Comparison of ENCODE assay signal across 37 cellular contexts in genomic region chr3:107247116-107247515, GRCh38.
DNase-seq lines count a peak whose midpoint lies in the region; ATAC-seq, FAIRE-seq and TF ChIP-seq lines count a peak whose summit lies in the region.
"Had no signal": no experiment of that assay in that cellular context is flagged by ENCODE, and none has a peak within 500 bp of the region (broad histone marks: within the 10 kb centered on the region; RNA-seq: fewer than 3 reads in every experiment).

No MANE protein-coding gene starts in this region.

- BruUV-seq in HepG2 (replicated peaks; lab: Mats Ljungman, UMichigan) (no TSS peak), K562 (replicated peaks; lab: Mats Ljungman, UMichigan) (no TSS peak)

- peaks cover 14% of the 10 kb centered on the region for H3K36me3 Mint-ChIP-seq in astrocyte (ENCODE audit: low read depth, unreplicated experiment)
- H3K36me3 Mint-ChIP-seq: CD14-positive monocyte; CD4-positive, alpha-beta memory T cell; CD4-positive, CD25-positive, alpha-beta regulatory T cell; CD8-positive, alpha-beta T cell had no signal

- no peaks in the 10 kb centered on the region for H3K36me3 ChIP-seq in HepG2 (replicated peaks in 1 of 2; ENCODE audit: control insufficient read depth in 1 of 2, insufficient read depth in 2 of 2, low read length in 2 of 2)
- H3K36me3 ChIP-seq in right lobe of liver: no peaks in the 10 kb centered on the region
- peaks cover 0 to 43% of the 10 kb centered on the region in 2 experiments; a peak in 1 of 3 replicates for H3K36me3 ChIP-seq in HEK293 (ENCODE audit: control insufficient read depth in 2 of 2, insufficient read depth in 1 of 2, low read length in 2 of 2)
- H3K36me3 ChIP-seq in astrocyte (ENCODE audit: insufficient read depth, low read length): peaks cover 14% of the 10 kb centered on the region
- no peaks in the 10 kb centered on the region for H3K36me3 ChIP-seq in K562 (ENCODE audit: control insufficient read depth, insufficient read depth, low read length)
- H3K36me3 ChIP-seq: BE2C had no signal

- POLR2A ChIA-PET in HepG2 (lab: Yijun Ruan, JAX) (no interaction called here), HEK293 (lab: Yijun Ruan, JAX) (no interaction called here), K562 (lab: Yijun Ruan, JAX) (no interaction called here)

- no peak overlapping the region for H3K4me2 ChIP-seq in HepG2 (ENCODE audit: low read depth, low read length)
- no peak overlapping the region for H3K4me2 ChIP-seq in astrocyte (ENCODE audit: low read length)
- no peak overlapping the region for H3K4me2 ChIP-seq in K562 (ENCODE audit: insufficient read depth, low read length)
- H3K4me2 ChIP-seq: A549; BLaER1; BLaER1 treated with 17β-estradiol and CSF1 and Interleukin-3, amounts not matched to agents 10 nM and 100 nM had no signal

- H3K79me2 ChIP-seq in HepG2 (ENCODE audit: insufficient read depth, low read length) (no peaks in the 10 kb centered on the region), astrocyte (ENCODE audit: insufficient read depth, low read length) (peaks cover 20% of the 10 kb centered on the region), K562 (ENCODE audit: control insufficient read depth, insufficient read depth, low read length) (no peaks in the 10 kb centered on the region)

- no peaks in the 10 kb centered on the region for H3K9me1 ChIP-seq in K562 (ENCODE audit: control insufficient read depth, insufficient read depth, low read length)

- no peak overlapping the region for H2AFZ ChIP-seq in HepG2 (ENCODE audit: low read length)
- no peak overlapping the region for H2AFZ ChIP-seq in astrocyte (ENCODE audit: low read depth, low read length)
- H2AFZ ChIP-seq in K562 (ENCODE audit: low read depth, low read length): no peak overlapping the region

- in situ Hi-C loops in HepG2 (cut with HindIII; ENCODE audit: extremely low pct_ligation_motif_present, low pct_unique_long_range_greater_than_20kb): loop anchor here (25.0 kb wide), 2 partner anchors 290 to 590 kb away; no protein-coding TSS in a partner anchor
- in situ Hi-C loops in K562 (cut with MboI): no loop called here

- no peak overlapping the region for H3K27ac ChIP-seq in HepG2 (ENCODE audit: extremely low read length, insufficient read depth, low read length)
- no peak overlapping the region for H3K27ac ChIP-seq in right lobe of liver
- no peak overlapping the region for H3K27ac ChIP-seq in HEK293 (ENCODE audit: extremely low read depth, low read depth, low read length)
- no peak overlapping the region for H3K27ac ChIP-seq in astrocyte (ENCODE audit: low read depth, low read length)
- no peak overlapping the region for H3K27ac ChIP-seq in K562 (ENCODE audit: extremely low read depth, low read depth, low read length)
- H3K27ac ChIP-seq: 22Rv1; A549; BLaER1; BLaER1 treated with 17β-estradiol and CSF1 and Interleukin-3, amounts not matched to agents 10 nM and 100 nM; C4-2B had no signal

- no peaks in the 10 kb centered on the region for H3K27me3 Mint-ChIP-seq in astrocyte (ENCODE audit: low read depth, unreplicated experiment)
- H3K27me3 Mint-ChIP-seq: B cell; CD4-positive, alpha-beta memory T cell; CD4-positive, alpha-beta T cell; CD8-positive, alpha-beta memory T cell had no signal

- no peak for ATAC-seq in HepG2
- no peak for ATAC-seq in right lobe of liver
- ATAC-seq in K562: no peak
- ATAC-seq in GM19035 (IDR thresholded peaks at IDR 0.05; ENCODE audit: unreplicated experiment): no peak
- ATAC-seq: A549; CD8-positive, alpha-beta T cell had no signal

- H3K9ac ChIP-seq in HepG2 (ENCODE audit: insufficient read depth, low read depth, low read length) (no peak overlapping the region), astrocyte (ENCODE audit: low read length) (no peak overlapping the region), K562 (ENCODE audit: insufficient read depth in 1 of 2, low read depth in 2 of 2, low read length in 2 of 2) (no peak overlapping the region)
- H3K9ac ChIP-seq: BLaER1; BLaER1 treated with 17β-estradiol and CSF1 and Interleukin-3, amounts not matched to agents 10 nM and 100 nM had no signal

- TF ChIP-seq CTCF in HepG2 (CRISPR knock-in tag; IDR thresholded peaks at IDR 0.05): no peak
- no peak for TF ChIP-seq CTCF in right lobe of liver (IDR thresholded peaks at IDR 0.05)
- no peak for TF ChIP-seq CTCF in HEK293 (tag by site-specific recombination; IDR thresholded peaks at IDR 0.05)
- TF ChIP-seq CTCF in astrocyte (IDR thresholded peaks at IDR 0.05; ENCODE audit: insufficient read depth, low read depth, low read length): no peak
- TF ChIP-seq CTCF in K562 (IDR thresholded peaks at IDR 0.05 in 2 of 3, conservative IDR thresholded peaks at IDR 0.05 in 1 of 3; ENCODE audit: insufficient read depth in 2 of 3, low read depth in 1 of 3, low read length in 3 of 3): no peak

- H4K20me1 ChIP-seq in HepG2 (ENCODE audit: insufficient read depth, low read length) (no peaks in the 10 kb centered on the region), astrocyte (ENCODE audit: insufficient read depth, low read length) (peaks cover 4% of the 10 kb centered on the region), K562 (replicated peaks; ENCODE audit: control insufficient read depth, insufficient read depth, low read length) (no peaks in the 10 kb centered on the region)
- H4K20me1 ChIP-seq: BLaER1; BLaER1 treated with 17β-estradiol and CSF1 and Interleukin-3, amounts not matched to agents 10 nM and 100 nM had no signal

- no peak overlapping the region for H3K4me3 Mint-ChIP-seq in astrocyte (ENCODE audit: unreplicated experiment)
- H3K4me3 Mint-ChIP-seq: B cell; CD14-positive monocyte; CD4-positive, alpha-beta memory T cell; CD4-positive, alpha-beta T cell; CD4-positive, CD25-positive, alpha-beta regulatory T cell; CD8-positive, alpha-beta memory T cell; CD8-positive, alpha-beta T cell had no signal

- peaks cover 0 to 4% of the 10 kb centered on the region in 2 experiments; a peak in 2 of 5 replicates for H3K27me3 ChIP-seq in HepG2 (ENCODE audit: control insufficient read depth in 1 of 2, insufficient read depth in 2 of 2, low read length in 2 of 2)
- H3K27me3 ChIP-seq in right lobe of liver: no peaks in the 10 kb centered on the region
- H3K27me3 ChIP-seq in astrocyte (ENCODE audit: insufficient read depth, low read length): no peaks in the 10 kb centered on the region
- no peaks in the 10 kb centered on the region; a peak in 1 of 5 replicates for H3K27me3 ChIP-seq in K562 (ENCODE audit: control insufficient read depth in 2 of 2, insufficient read depth in 2 of 2, low read length in 2 of 2)
- H3K27me3 ChIP-seq: BE2C; BLaER1; BLaER1 treated with 17β-estradiol and CSF1 and Interleukin-3, amounts not matched to agents 10 nM and 100 nM had no signal

- no peaks in the 10 kb centered on the region for H3K9me3 Mint-ChIP-seq in astrocyte (ENCODE audit: unreplicated experiment)
- H3K9me3 Mint-ChIP-seq: CD14-positive monocyte; CD4-positive, alpha-beta memory T cell; CD4-positive, alpha-beta T cell; CD4-positive, CD25-positive, alpha-beta regulatory T cell; CD8-positive, alpha-beta memory T cell; CD8-positive, alpha-beta T cell had no signal

- intact Hi-C loops in HepG2 (cut with micrococcal nuclease; ENCODE audit: unreplicated experiment) (no loop called here), right lobe of liver (cut with DNase I) (no loop called here), K562 (cut with micrococcal nuclease) (no loop called here)

- TF ChIP-seq POLR2A in HepG2 (IDR thresholded peaks at IDR 0.05; ENCODE audit: insufficient read depth in 1 of 2, low read depth in 2 of 2, low read length in 2 of 2): no peak
- TF ChIP-seq POLR2A in right lobe of liver (IDR thresholded peaks at IDR 0.05): no peak
- no peak for TF ChIP-seq POLR2A in K562 (conservative IDR thresholded peaks at IDR 0.05)

- peaks cover 3% of the 10 kb centered on the region for H3K4me1 Mint-ChIP-seq in astrocyte (ENCODE audit: low read depth, unreplicated experiment)
- H3K4me1 Mint-ChIP-seq: CD14-positive monocyte; CD4-positive, alpha-beta memory T cell had no signal

- TF ChIP-seq EP300 in HepG2 (IDR thresholded peaks at IDR 0.05; ENCODE audit: low read depth in 2 of 2, low read length in 2 of 2) (no peak), HepG2 (CRISPR knock-in tag; IDR thresholded peaks at IDR 0.05; ENCODE audit: borderline replicate concordance) (no peak), K562 (IDR thresholded peaks at IDR 0.05; ENCODE audit: low read length) (no peak)

- no peak for FAIRE-seq in HepG2 (lab: Jason Lieb, UNC)
- peak; percentile 29 for FAIRE-seq in astrocyte (lab: Jason Lieb, UNC)
- FAIRE-seq in K562 (lab: Jason Lieb, UNC): no peak
- FAIRE-seq: A204.1, A549, D721Med had no signal

- TF ChIP-seq RAD21 in HepG2 (CRISPR knock-in tag; IDR thresholded peaks at IDR 0.05) (no peak), K562 (CRISPR knock-in tag; conservative IDR thresholded peaks at IDR 0.05 in 1 of 2, IDR thresholded peaks at IDR 0.05 in 1 of 2) (no peak)

- DNase-seq in HepG2 (ENCODE audit: low spot score) (no peak), right lobe of liver (no peak), astrocyte (ENCODE audit: low read depth) (no peak), K562 (ENCODE audit: extremely low read depth in 1 of 4, low spot score in 3 of 4) (no peak), DMS114 treated with DMSO at 0.1 percent for 48 hours (lab: John Stamatoyannopoulos, UW; ENCODE audit: unreplicated experiment) (no peak)
- no peak for DNase-seq in activated CD4-positive, alpha-beta T cell treated with anti-CD3 and anti-CD28 coated beads for 48 hours
- DNase-seq: 8988T; ACHN; AML-193; BE2C; C1 segment of cervical spinal cord; Caco-2; Calu3; CD4-positive, alpha-beta memory T cell; CD4-positive, alpha-beta T cell; CD4-positive, CD25-positive, alpha-beta regulatory T cell; CD8-positive, alpha-beta memory T cell; CD8-positive, alpha-beta T cell; COR-L47; DMS 273 treated with DMSO at 0.1 percent for 48 hours; DMS153; DMS53; DMS79; DMS79 treated with DMSO at 0.1 percent for 48 hours; DND-41; EL had no signal

- CTCF ChIA-PET in HepG2 (lab: Yijun Ruan, JAX; ENCODE audit: low intra/inter-chr PET ratio, low total read pairs) (no interaction called here), HEK293 (lab: Yijun Ruan, JAX) (interaction anchor here (0.7 kb wide), 1 partner anchor 1572 kb away, joined by 3 read pairs; no protein-coding TSS in a partner anchor), K562 (lab: Yijun Ruan, JAX; ENCODE audit: low intra/inter-chr PET ratio) (no interaction called here)

- H3K4me1 ChIP-seq in HepG2 (ENCODE audit: insufficient read depth, low read length): no peaks in the 10 kb centered on the region
- H3K4me1 ChIP-seq in right lobe of liver: no peaks in the 10 kb centered on the region
- no peaks in the 10 kb centered on the region for H3K4me1 ChIP-seq in HEK293 (ENCODE audit: control insufficient read depth, insufficient read depth, low read length)
- H3K4me1 ChIP-seq in astrocyte (ENCODE audit: insufficient read depth, low read length): no peaks in the 10 kb centered on the region
- no peaks in the 10 kb centered on the region for H3K4me1 ChIP-seq in K562 (replicated peaks in 1 of 2; ENCODE audit: control insufficient read depth in 2 of 2, insufficient read depth in 2 of 2, low read length in 2 of 2)
- H3K4me1 ChIP-seq: BLaER1, Caco-2 had no signal

- 68% methylated on average over 2 of the region's 2 CpGs for WGBS in HepG2 (ENCODE audit: low lambda C conversion rate)
- WGBS in right lobe of liver (ENCODE audit: insufficient coverage, low coverage, low lambda C conversion rate, missing lambda C conversion rate): 88% methylated on average over 2 of the region's 2 CpGs
- 21% methylated on average over 2 of the region's 2 CpGs for WGBS in K562 (ENCODE audit: insufficient coverage, low coverage, missing lambda C conversion rate)

- H3K9me3 ChIP-seq in HepG2 (ENCODE audit: low read length) (no peaks in the 10 kb centered on the region), right lobe of liver (no peaks in the 10 kb centered on the region), HEK293 (ENCODE audit: control insufficient read depth, insufficient read depth, low read depth, low read length) (no peaks in the 10 kb centered on the region), astrocyte (ENCODE audit: insufficient read depth, low read depth, low read length) (no peaks in the 10 kb centered on the region), K562 (replicated peaks; ENCODE audit: control insufficient read depth, insufficient read depth, low read depth, low read length) (no peaks in the 10 kb centered on the region)
- H3K9me3 ChIP-seq: A549; BE2C; BLaER1; BLaER1 treated with 17β-estradiol and CSF1 and Interleukin-3, amounts not matched to agents 10 nM and 100 nM; Caco-2 had no signal

- no peak overlapping the region for H3K27ac Mint-ChIP-seq in astrocyte (ENCODE audit: unreplicated experiment)
- H3K27ac Mint-ChIP-seq: B cell; CD14-positive monocyte; CD4-positive, alpha-beta T cell; CD8-positive, alpha-beta memory T cell; CD8-positive, alpha-beta T cell had no signal

- H3K4me3 ChIP-seq in HepG2 (replicated peaks in 1 of 3; ENCODE audit: insufficient read depth in 1 of 3, low read depth in 2 of 3, low read length in 3 of 3): no peak overlapping the region
- H3K4me3 ChIP-seq in right lobe of liver: no peak overlapping the region
- no peak overlapping the region for H3K4me3 ChIP-seq in HEK293 (ENCODE audit: low read depth, low read length)
- no peak overlapping the region for H3K4me3 ChIP-seq in astrocyte (ENCODE audit: insufficient read depth, low read depth, low read length)
- H3K4me3 ChIP-seq in K562: no peak overlapping the region
- H3K4me3 ChIP-seq: A549; BLaER1; BLaER1 treated with 17β-estradiol and CSF1 and Interleukin-3, amounts not matched to agents 10 nM and 100 nM had no signal
